ENCODE assay signal across 8 cellular contexts in the genomic region with DNA sequence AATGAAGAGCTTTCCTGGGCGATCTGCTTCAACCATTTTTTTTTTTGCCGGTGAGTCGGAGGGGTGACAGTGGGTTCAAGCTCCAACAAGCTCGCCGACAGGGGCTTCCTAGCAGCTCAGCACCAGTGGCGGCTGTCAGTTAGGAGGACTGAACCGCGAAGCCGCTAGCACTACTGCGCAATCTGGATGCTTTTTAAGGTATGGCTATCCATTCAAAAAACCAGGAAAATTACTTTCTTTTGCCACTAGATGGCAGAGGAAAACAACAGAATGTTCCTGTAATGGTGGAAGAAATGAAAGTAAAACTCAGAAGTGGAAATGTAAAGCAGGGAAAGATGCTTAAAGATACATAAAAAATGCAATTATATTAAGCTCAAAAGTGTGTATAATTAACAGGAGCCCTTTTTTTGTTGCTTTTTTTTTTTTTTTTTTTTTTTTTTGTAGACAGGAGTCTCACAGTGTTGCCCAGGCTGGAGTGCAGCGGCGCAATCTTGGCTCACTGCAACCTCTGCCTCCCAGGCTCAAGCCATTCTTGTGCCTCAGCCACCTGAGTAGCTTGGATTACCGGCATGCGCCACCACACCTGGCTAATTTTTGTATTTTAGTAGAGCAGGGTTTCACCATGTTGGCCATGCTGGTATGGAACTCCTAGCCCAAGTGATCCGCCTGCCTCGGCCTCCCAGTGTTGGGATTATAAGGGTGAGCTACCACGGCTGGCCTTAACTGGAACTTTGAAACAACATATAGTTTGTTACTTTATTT. TPM values are rescaled to one million over a fixed set of nuclear protein-coding genes. Genes with fewer than 3 reads are reported as not detected.
A peak's percentile ranks its signal among the peaks of the same experiment; 100 is the strongest.
DNase-seq lines count a peak whose midpoint lies in the region; ATAC-seq and TF ChIP-seq lines count a peak whose summit lies in the region.

No MANE protein-coding gene starts in this region.

- DNase-seq in activated CD4-positive, CD25-positive, alpha-beta regulatory T cell treated with anti-CD3 and anti-CD28 coated beads, Interleukin-2, amount 50 U/mL, for 72 hours, result no peak
- peak; percentile 49 for DNase-seq in HPDE6-E6E7 (ENCODE audit: extremely low spot score)
- DNase-seq in RPMI7951 (ENCODE audit: low read depth), result peak; percentile 73
- DNase-seq in MCF 10A (ENCODE audit: unreplicated experiment), result peak; percentile 73
- peak; percentile 62 for DNase-seq in iris pigment epithelial cell (ENCODE audit: low read depth)

- TF ChIP-seq CTCF in MCF 10A (IDR thresholded peaks at IDR 0.05; ENCODE audit: unreplicated experiment), result peak; percentile 53

- H3K27me3 ChIP-seq in subcutaneous abdominal adipose tissue (ENCODE audit: control insufficient read depth in 5 of 5, insufficient read depth in 4 of 5, low read length in 5 of 5), result no peaks in the 10 kb centered on the region

- no peaks in the 10 kb centered on the region for H3K27me3 Mint-ChIP-seq in MCF 10A (ENCODE audit: insufficient read depth, unreplicated experiment)

- peaks cover 70% of the 10 kb centered on the region for H3K36me3 Mint-ChIP-seq in MCF 10A (ENCODE audit: insufficient read depth, unreplicated experiment)

- no peaks in the 10 kb centered on the region for H3K9me3 ChIP-seq in subcutaneous abdominal adipose tissue (ENCODE audit: control insufficient read depth in 5 of 5, low read length in 5 of 5)

- H3K27ac ChIP-seq in subcutaneous abdominal adipose tissue (ENCODE audit: low read depth, low read length), result peak overlapping the region; percentile 59

- peaks cover 4 to 30% (median 28%) of the 10 kb centered on the region in 5 donors for H3K4me1 ChIP-seq in subcutaneous abdominal adipose tissue (ENCODE audit: control insufficient read depth in 5 of 5, insufficient read depth in 5 of 5, low read length in 5 of 5)

- BruUV-seq in MCF 10A (replicated peaks; lab: Mats Ljungman, UMichigan), result no TSS peak

- POLR2A ChIA-PET in MCF 10A (lab: Yijun Ruan, JAX), result interaction anchor here (1.0 to 2.7 kb wide), 11 partner anchors 9 to 592 kb away, joined by 3 to 35 read pairs (median 7); a partner anchor contains a TSS

- CTCF ChIA-PET in MCF 10A (lab: Yijun Ruan, JAX), result interaction anchor here (0.6 to 4.7 kb wide), 52 partner anchors 11 to 1190 kb away, joined by 3 to 104 read pairs (median 4); a partner anchor contains a TSS

- peak overlapping the region; percentile 12 to 51 (median 29) for H3K4me3 ChIP-seq in subcutaneous abdominal adipose tissue (ENCODE audit: low read depth in 1 of 5, low read length in 5 of 5)

- H3K4me3 Mint-ChIP-seq in MCF 10A (ENCODE audit: unreplicated experiment), result peak overlapping the region; percentile 59

- peaks cover 37% of the 10 kb centered on the region for H3K4me1 Mint-ChIP-seq in MCF 10A (ENCODE audit: insufficient read depth, unreplicated experiment)

- peaks cover 2 to 25% (median 9%) of the 10 kb centered on the region in 5 donors for H3K36me3 ChIP-seq in subcutaneous abdominal adipose tissue (ENCODE audit: control insufficient read depth in 5 of 5, insufficient read depth in 5 of 5, low read length in 5 of 5)

- intact Hi-C loops in MCF 10A (cut with micrococcal nuclease), result loop anchor here (5.0 kb wide), 1 partner anchor 103 kb away; no protein-coding TSS in a partner anchor

- peak overlapping the region in 3 of 5 donors; percentile 20 to 52 (median 30) for H3K9ac ChIP-seq in subcutaneous abdominal adipose tissue (ENCODE audit: low read length in 5 of 5)

- no peaks in the 10 kb centered on the region for H3K9me3 Mint-ChIP-seq in MCF 10A (ENCODE audit: unreplicated experiment)

- peak; percentile 31 to 36 for ATAC-seq in activated CD4-positive, CD25-positive, alpha-beta regulatory T cell treated with anti-CD3 and anti-CD28 coated beads, Interleukin-2, amount 50 U/mL, for 24 hours
- no peak for ATAC-seq in HG02623 (IDR thresholded peaks at IDR 0.05; ENCODE audit: unreplicated experiment)

- peak overlapping the region; percentile 87 for H3K27ac Mint-ChIP-seq in MCF 10A (ENCODE audit: low read depth, unreplicated experiment)

RNA-seq across cellular contexts. Expression of a gene that starts 8.5 kb away (rescaled TPM):
- 38.8 and 40.6 TPM in 2 replicates for total RNA-seq in RPMI7951 (2014; rRNA removed; shearing (Covaris generic))
- 59.1 and 61.5 TPM in 2 replicates for total RNA-seq in MCF 10A (2022)

RNA-seq across cellular contexts. Expression of a gene that starts 8.5 kb away (rescaled TPM):
- 17.1 and 17.5 TPM in 2 replicates for total RNA-seq in RPMI7951 (2014; rRNA removed; shearing (Covaris generic))
- total RNA-seq in MCF 10A (2022), result 16.1 and 18.4 TPM in 2 replicates

RNA-seq across cellular contexts. Expression of a gene that starts 38.7 kb away (rescaled TPM):
- 61.8 and 75.8 TPM in 2 replicates for total RNA-seq in RPMI7951 (2014; rRNA removed; shearing (Covaris generic))
- total RNA-seq in MCF 10A (2022), result 19.4 and 20.1 TPM in 2 replicates
